ENCODE assay signal across 1 cellular context in the genomic region with DNA sequence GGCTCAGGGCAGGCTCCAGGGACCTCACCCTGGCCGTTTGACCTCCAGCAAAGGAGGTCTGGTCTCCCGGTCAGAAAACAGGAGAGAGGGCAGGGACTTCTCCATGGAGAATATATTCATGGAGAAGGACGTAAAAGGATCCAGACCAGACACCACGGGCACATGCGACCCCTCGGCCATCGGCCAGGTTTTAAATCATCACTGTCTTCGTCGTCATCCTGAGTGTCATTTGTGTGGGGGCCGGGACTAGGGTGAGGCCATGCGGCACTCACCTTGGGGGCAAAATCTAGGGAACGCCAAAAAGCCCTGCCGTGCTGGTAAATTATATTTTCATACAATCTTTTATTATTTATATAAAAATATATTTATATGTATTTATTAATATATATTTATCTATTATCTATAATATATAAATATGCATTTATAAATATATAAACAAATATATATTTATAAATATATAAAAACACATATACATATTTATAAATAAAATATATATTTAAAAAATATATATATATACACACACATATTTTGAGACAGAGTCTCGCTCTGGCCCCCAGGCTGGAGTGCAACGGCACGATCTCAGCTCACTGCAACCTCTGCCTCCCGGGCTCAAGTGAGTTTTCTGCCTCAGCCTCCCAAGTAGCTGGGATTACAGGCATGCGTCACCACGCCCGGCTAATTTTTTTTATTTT.
TF ChIP-seq lines count a peak whose summit lies in the region.

No MANE protein-coding gene starts in this region.

TF ChIP-seq in A549, 52 proteins besides CTCF, POLR2A, EP300 and RAD21 (continued from another document):
- TF ChIP-seq GATA3 (IDR thresholded peaks at IDR 0.05; ENCODE audit: borderline replicate concordance) (no peak), NFE2L2 (conservative IDR thresholded peaks at IDR 0.05; ENCODE audit: low read length) (no peak), ESRRA (IDR thresholded peaks at IDR 0.05; ENCODE audit: borderline replicate concordance, low read length) (no peak), HDAC2 (IDR thresholded peaks at IDR 0.05) (no peak), ATOH8 (CRISPR knock-in tag; IDR thresholded peaks at IDR 0.05; ENCODE audit: low read depth) (no peak), CBX2 (IDR thresholded peaks at IDR 0.05; ENCODE audit: borderline replicate concordance, low read depth) (no peak), SREBF2 (IDR thresholded peaks at IDR 0.05) (no peak)
- TF ChIP-seq, protein P1, sequence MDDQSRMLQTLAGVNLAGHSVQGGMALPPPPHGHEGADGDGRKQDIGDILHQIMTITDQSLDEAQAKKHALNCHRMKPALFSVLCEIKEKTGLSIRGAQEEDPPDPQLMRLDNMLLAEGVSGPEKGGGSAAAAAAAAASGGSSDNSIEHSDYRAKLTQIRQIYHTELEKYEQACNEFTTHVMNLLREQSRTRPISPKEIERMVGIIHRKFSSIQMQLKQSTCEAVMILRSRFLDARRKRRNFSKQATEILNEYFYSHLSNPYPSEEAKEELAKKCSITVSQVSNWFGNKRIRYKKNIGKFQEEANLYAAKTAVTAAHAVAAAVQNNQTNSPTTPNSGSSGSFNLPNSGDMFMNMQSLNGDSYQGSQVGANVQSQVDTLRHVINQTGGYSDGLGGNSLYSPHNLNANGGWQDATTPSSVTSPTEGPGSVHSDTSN (IDR thresholded peaks at IDR 0.05) = no peak
- TF ChIP-seq, protein P2, sequence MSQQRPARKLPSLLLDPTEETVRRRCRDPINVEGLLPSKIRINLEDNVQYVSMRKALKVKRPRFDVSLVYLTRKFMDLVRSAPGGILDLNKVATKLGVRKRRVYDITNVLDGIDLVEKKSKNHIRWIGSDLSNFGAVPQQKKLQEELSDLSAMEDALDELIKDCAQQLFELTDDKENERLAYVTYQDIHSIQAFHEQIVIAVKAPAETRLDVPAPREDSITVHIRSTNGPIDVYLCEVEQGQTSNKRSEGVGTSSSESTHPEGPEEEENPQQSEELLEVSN (IDR thresholded peaks at IDR 0.05; ENCODE audit: borderline replicate concordance, low read depth) = no peak
